In the genomic region with DNA sequence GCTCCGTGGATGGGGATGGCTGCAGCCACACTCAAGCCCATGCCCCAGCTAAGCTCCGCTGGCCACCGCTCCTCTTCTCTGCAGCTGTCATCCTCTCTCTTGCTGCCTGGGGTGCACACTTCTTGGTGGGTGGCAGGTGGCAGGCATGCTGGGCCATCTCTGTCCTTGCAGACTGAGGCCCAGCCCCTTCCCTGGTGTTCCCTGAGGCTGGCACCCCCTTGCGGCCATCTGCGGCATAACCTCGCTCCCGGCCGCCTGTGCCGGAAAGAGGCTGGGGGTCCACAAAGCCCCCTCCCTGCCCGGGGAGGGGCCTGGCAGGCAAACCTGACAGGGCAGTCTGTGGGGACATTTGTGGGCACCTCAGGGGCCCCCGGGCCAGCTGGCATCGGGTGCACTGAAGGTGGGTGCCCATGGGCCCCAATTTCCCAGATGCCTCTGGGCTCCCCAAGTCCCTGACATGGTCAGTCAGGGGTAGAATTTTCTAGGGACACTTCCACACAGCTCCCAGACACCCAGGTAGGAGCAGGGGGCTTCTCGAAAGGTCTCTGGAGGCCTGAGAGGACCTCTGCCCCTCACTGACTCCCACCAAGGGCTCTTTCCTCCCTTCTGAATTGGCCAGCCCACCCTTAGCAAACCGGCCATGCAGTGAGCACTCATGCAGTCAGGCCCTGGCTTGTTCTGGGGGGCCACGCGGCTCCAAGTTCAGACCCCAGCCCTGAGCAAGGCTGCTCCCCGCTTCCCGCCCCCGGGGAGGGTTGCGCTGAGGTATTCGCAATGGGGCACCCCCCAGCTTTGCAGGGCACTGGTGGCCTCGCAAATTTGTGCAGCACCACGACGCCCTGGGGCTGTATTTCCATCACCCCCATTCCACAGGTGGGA, we compare ENCODE assay signal across 8 cellular contexts. TPM values are rescaled to one million over a fixed set of nuclear protein-coding genes. Genes with fewer than 3 reads are reported as not detected.
DNase-seq lines count a peak whose midpoint lies in the region; ATAC-seq and TF ChIP-seq lines count a peak whose summit lies in the region.

No MANE protein-coding gene starts in this region.

- ATAC-seq in GM21737 (IDR thresholded peaks at IDR 0.05; ENCODE audit: unreplicated experiment): no peak

- no peak overlapping the region for H3K4me3 Mint-ChIP-seq in endothelial cell (ENCODE audit: unreplicated experiment)

- H2AFZ ChIP-seq in parathyroid adenoma: no peak overlapping the region

- peaks cover 7% of the 10 kb centered on the region for H3K4me1 ChIP-seq in parathyroid adenoma

- no peaks in the 10 kb centered on the region for H3K36me3 ChIP-seq in parathyroid adenoma (ENCODE audit: control insufficient read depth, insufficient read depth, low read length)

- H3K27ac Mint-ChIP-seq in endothelial cell (ENCODE audit: unreplicated experiment): no peak overlapping the region

- no peak overlapping the region for H3K27ac ChIP-seq in parathyroid adenoma

- H3K79me2 ChIP-seq in parathyroid adenoma: no peaks in the 10 kb centered on the region

- H3K4me3 ChIP-seq in LNCaP clone FGC (ENCODE audit: low read depth, low read length) (no peak overlapping the region), parathyroid adenoma (ENCODE audit: low read depth, low read length) (no peak overlapping the region)

- DNase-seq in ELR (ENCODE audit: low read depth) (peak; percentile 58), LNCaP clone FGC (ENCODE audit: low read depth) (no peak), endothelial cell (ENCODE audit: low spot score) (peak; percentile 78), NK-92 (lab: John Stamatoyannopoulos, UW; ENCODE audit: unreplicated experiment) (no peak), foreskin melanocyte (no peak)
- peak; percentile 66 to 71 for DNase-seq in activated CD4-positive, alpha-beta T cell treated with anti-CD3 and anti-CD28 coated beads, Interleukin-2, amount 50 U/mL, for 48 hours

- peaks cover 10% of the 10 kb centered on the region for H3K27me3 Mint-ChIP-seq in endothelial cell (ENCODE audit: unreplicated experiment)

- peaks cover 5% of the 10 kb centered on the region for H3K36me3 Mint-ChIP-seq in endothelial cell (ENCODE audit: low read depth, unreplicated experiment)

- no peaks in the 10 kb centered on the region for H3K4me1 Mint-ChIP-seq in endothelial cell (ENCODE audit: unreplicated experiment)

- H3K9ac ChIP-seq in parathyroid adenoma: no peak overlapping the region

- H3K9me3 ChIP-seq in parathyroid adenoma (ENCODE audit: control insufficient read depth, low read length): no peaks in the 10 kb centered on the region

- no peaks in the 10 kb centered on the region for H3K9me3 Mint-ChIP-seq in endothelial cell (ENCODE audit: unreplicated experiment)

- no peaks in the 10 kb centered on the region for H3K27me3 ChIP-seq in parathyroid adenoma (ENCODE audit: control insufficient read depth, insufficient read depth, low read length)

- no peak overlapping the region for H3K4me2 ChIP-seq in parathyroid adenoma (ENCODE audit: low read length)

- TF ChIP-seq CTCF in LNCaP clone FGC (IDR thresholded peaks at IDR 0.05; ENCODE audit: control insufficient read depth, extremely low read depth, insufficient read depth): peak; percentile 94
- TF ChIP-seq CTCF in endothelial cell (IDR thresholded peaks at IDR 0.05; ENCODE audit: unreplicated experiment): peak; percentile 99
- peak; percentile 56 for TF ChIP-seq CTCF in parathyroid adenoma (IDR thresholded peaks at IDR 0.05)

RNA-seq across cellular contexts. Expression of gene TH, which starts 23.5 kb away (rescaled TPM):
- not detected for total RNA-seq in endothelial cell (ENCODE audit: unreplicated experiment)

RNA-seq across cellular contexts. Expression of gene INS, which starts 34.1 kb away (rescaled TPM):
- not detected for total RNA-seq in endothelial cell (ENCODE audit: unreplicated experiment)

RNA-seq across cellular contexts. Expression of gene IGF2, which starts 55.9 kb away (rescaled TPM):
- 2.1 TPM for total RNA-seq in endothelial cell (ENCODE audit: unreplicated experiment)

Comparison
In these comparisons a context has a peak if more than half of its experiments do, and no peak if none do; other contexts are left out.
1. DNase-seq: peak in ELR (single experiment), activated CD4-positive, alpha-beta T cell treated with anti-CD3 and anti-CD28 coated beads, Interleukin-2, amount 50 U/mL, for 48 hours (2 of 2) and endothelial cell (single experiment); none in LNCaP clone FGC (single experiment), NK-92 (single experiment) and foreskin melanocyte (single experiment).
2. Peak in every context shown above with its lines, with median percentiles within 50 percentile points of each other: CTCF ChIP-seq.